ENCODE assay signal across 15 cellular contexts in the genomic region with DNA sequence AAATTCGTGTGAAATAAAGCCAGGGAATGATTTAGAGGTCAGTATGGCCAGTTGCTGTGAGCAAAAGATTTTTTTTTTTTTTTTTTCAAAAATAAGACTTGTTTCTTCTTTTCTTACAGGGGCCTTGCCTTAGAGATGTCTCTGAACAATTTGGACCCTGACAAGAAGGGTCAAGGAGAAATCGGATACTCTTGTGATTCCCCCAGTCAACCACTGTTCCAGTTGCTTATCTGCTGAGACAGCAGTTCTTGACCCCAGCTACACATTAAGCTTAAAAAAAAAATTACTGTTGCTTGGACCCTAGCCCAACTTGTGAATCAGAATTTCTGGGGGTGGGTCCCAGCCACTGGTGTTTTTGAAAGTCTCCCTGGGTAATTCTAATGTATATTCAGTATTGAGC. TPM values are rescaled to one million over a fixed set of nuclear protein-coding genes. Genes with fewer than 3 reads are reported as not detected.
DNase-seq lines count a peak whose midpoint lies in the region; ATAC-seq and TF ChIP-seq lines count a peak whose summit lies in the region.
"Had no signal": no experiment of that assay in that cellular context is flagged by ENCODE, and none has a peak within 500 bp of the region (broad histone marks: within the 10 kb centered on the region; RNA-seq: fewer than 3 reads in every experiment).

No MANE protein-coding gene starts in this region.

- no peak overlapping the region for H3K4me3 Mint-ChIP-seq in activated CD8-positive, alpha-beta T cell treated with anti-CD3 and anti-CD28 coated beads for 36 hours
- H3K4me3 Mint-ChIP-seq in glutamatergic neuron (ENCODE audit: unreplicated experiment) = no peak overlapping the region
- H3K4me3 Mint-ChIP-seq: CD4-positive, alpha-beta T cell; GM23338 had no signal

- H2BK15ac ChIP-seq in IMR-90 (ENCODE audit: low read depth, low read length) = no peak overlapping the region
- H2BK15ac ChIP-seq in mesenchymal stem cell (ENCODE audit: low read depth, poor library complexity, severe bottlenecking) = no peak overlapping the region

- H3K79me1 ChIP-seq in IMR-90 (ENCODE audit: low read depth in 1 of 2, low read length in 2 of 2) (no peaks in the 10 kb centered on the region), mesenchymal stem cell (replicated peaks; ENCODE audit: low read length, poor library complexity, severe bottlenecking) (no peaks in the 10 kb centered on the region)

- no peak overlapping the region for H2BK5ac ChIP-seq in IMR-90 (ENCODE audit: low read depth, low read length, poor library complexity, severe bottlenecking)
- H2BK5ac ChIP-seq in mesenchymal stem cell (ENCODE audit: low read depth, low read length, poor library complexity, severe bottlenecking) = no peak overlapping the region

- no peak for TF ChIP-seq RAD21 in IMR-90 (IDR thresholded peaks at IDR 0.05; ENCODE audit: low read length)

- H3K4me1 ChIP-seq in IMR-90 (ENCODE audit: control insufficient read depth, insufficient read depth, low read length) (no peaks in the 10 kb centered on the region), mesenchymal stem cell (ENCODE audit: control insufficient read depth, insufficient read depth, low read depth, low read length) (no peaks in the 10 kb centered on the region)

- H3K18ac ChIP-seq in IMR-90 (ENCODE audit: low read depth, low read length) (no peak overlapping the region), mesenchymal stem cell (ENCODE audit: low read depth in 1 of 2, low read length in 2 of 2) (no peak overlapping the region)

- H3K9me3 ChIP-seq in IMR-90 (ENCODE audit: control insufficient read depth, insufficient read depth, low read length) (no peaks in the 10 kb centered on the region), mesenchymal stem cell (ENCODE audit: control insufficient read depth, low read length) (no peaks in the 10 kb centered on the region)

- CTCF ChIA-PET in IMR-90 (lab: Yijun Ruan, JAX) = no interaction called here
- CTCF ChIA-PET in activated CD8-positive, alpha-beta T cell treated with anti-CD3 and anti-CD28 coated beads for 36 hours (lab: Charles Lee) = interaction anchor here (1.2 to 1.3 kb wide), 2 partner anchors 8 to 16 kb away, joined by 3 to 5 read pairs; no protein-coding TSS in a partner anchor

- H3K23ac ChIP-seq in IMR-90 (ENCODE audit: low read depth, low read length) = no peak overlapping the region
- H3K23ac ChIP-seq in mesenchymal stem cell (ENCODE audit: low read length in 2 of 2) = no peak overlapping the region

- H2AK5ac ChIP-seq in IMR-90 (ENCODE audit: low read depth, low read length) (no peak overlapping the region), mesenchymal stem cell (ENCODE audit: low read length, severe bottlenecking) (no peak overlapping the region)

- dilution Hi-C loops in IMR-90 (cut with HindIII; ENCODE audit: low sequenced_read_pairs, unreplicated experiment) = no loop called here

- intact Hi-C loops in IMR-90 (cut with micrococcal nuclease) = no loop called here
- intact Hi-C loops in activated CD8-positive, alpha-beta T cell treated with anti-CD3 and anti-CD28 coated beads for 36 hours (cut with micrococcal nuclease) = no loop called here

- no TSS peak for BruUV-seq in IMR-90 (replicated peaks; lab: Mats Ljungman, UMichigan)

- WGBS in IMR-90 (ENCODE audit: extremely low coverage in 2 of 2, insufficient read length in 1 of 2), 2 experiments = no CpG with 5 or more reads among the region's 2 CpGs
- WGBS in mesenchymal stem cell = 100% methylated on average over 1 of the region's 2 CpGs

- H3K14ac ChIP-seq in IMR-90 (replicated peaks; ENCODE audit: low read depth, low read length) = no peak overlapping the region
- no peak overlapping the region for H3K14ac ChIP-seq in mesenchymal stem cell (ENCODE audit: low read length in 2 of 2)

- H3K27me3 ChIP-seq in IMR-90 (ENCODE audit: control insufficient read depth, insufficient read depth, low read length) = no peaks in the 10 kb centered on the region
- H3K27me3 ChIP-seq in mesenchymal stem cell (ENCODE audit: control insufficient read depth in 1 of 2, insufficient read depth in 1 of 2, low read length in 2 of 2) = no peaks in the 10 kb centered on the region

- no peaks in the 10 kb centered on the region for H3K36me3 ChIP-seq in IMR-90 (ENCODE audit: control insufficient read depth, insufficient read depth, low read length)
- no peaks in the 10 kb centered on the region for H3K36me3 ChIP-seq in mesenchymal stem cell (ENCODE audit: control insufficient read depth in 1 of 2, insufficient read depth in 2 of 2, low read depth in 1 of 2, low read length in 2 of 2)

- H4K91ac ChIP-seq in IMR-90 (ENCODE audit: insufficient read depth, low read depth, low read length) (no peak overlapping the region), mesenchymal stem cell (ENCODE audit: low read length) (no peak overlapping the region)

- H4K5ac ChIP-seq in IMR-90 (ENCODE audit: low read depth, low read length) = no peak overlapping the region

- no peak for TF ChIP-seq POLR2A in IMR-90 (IDR thresholded peaks at IDR 0.05; ENCODE audit: low read depth, low read length)

- H2BK120ac ChIP-seq in IMR-90 (ENCODE audit: low read depth, low read length) (no peak overlapping the region), mesenchymal stem cell (ENCODE audit: low read depth, low read length) (no peak overlapping the region)

- no peak overlapping the region for H3K56ac ChIP-seq in IMR-90 (ENCODE audit: extremely low read depth, insufficient read depth, low read length)

- DNase-seq in IMR-90 (no peak), choroid plexus epithelial cell (ENCODE audit: low read depth) (peak; percentile 8), mesenchymal stem cell (no peak), glutamatergic neuron (no peak), glomerular visceral epithelial cell (ENCODE audit: extremely low spot score) (no peak)
- no peak for DNase-seq in activated CD8-positive, alpha-beta T cell treated with anti-CD3 and anti-CD28 coated beads for 36 hours
- DNase-seq: AML-193; CD4-positive, alpha-beta T cell; DMS153; DMS79; GDM1; H7 had no signal

- in situ Hi-C loops in IMR-90 (cut with MboI; ENCODE audit: low sequenced_read_pairs) = no loop called here

- H2BK12ac ChIP-seq in mesenchymal stem cell (ENCODE audit: low read length in 2 of 2) = no peak overlapping the region

- H3K27me3 Mint-ChIP-seq in activated CD8-positive, alpha-beta T cell treated with anti-CD3 and anti-CD28 coated beads for 36 hours = no peaks in the 10 kb centered on the region
- peaks cover 1% of the 10 kb centered on the region for H3K27me3 Mint-ChIP-seq in glutamatergic neuron (ENCODE audit: unreplicated experiment)
- H3K27me3 Mint-ChIP-seq: CD4-positive, alpha-beta T cell had no signal

- ATAC-seq in IMR-90 (ENCODE audit: low read depth) = no peak
- no peak for ATAC-seq in activated CD8-positive, alpha-beta T cell treated with anti-CD3 and anti-CD28 coated beads for 36 hours
- ATAC-seq: GM23338, HCT116 had no signal

- no peaks in the 10 kb centered on the region for H4K20me1 ChIP-seq in IMR-90 (ENCODE audit: insufficient read depth, low read length)

- H3K27ac ChIP-seq in IMR-90 (ENCODE audit: insufficient read depth, low read length) (no peak overlapping the region), mesenchymal stem cell (ENCODE audit: low read length, poor library complexity, severe bottlenecking) (no peak overlapping the region)
- H3K27ac ChIP-seq: C4-2B had no signal

- H3K9me3 Mint-ChIP-seq in activated CD8-positive, alpha-beta T cell treated with anti-CD3 and anti-CD28 coated beads for 36 hours = no peaks in the 10 kb centered on the region
- no peaks in the 10 kb centered on the region for H3K9me3 Mint-ChIP-seq in glutamatergic neuron (ENCODE audit: unreplicated experiment)
- H3K9me3 Mint-ChIP-seq: CD4-positive, alpha-beta T cell; GM23338 had no signal

- no peak overlapping the region for H3K27ac Mint-ChIP-seq in activated CD8-positive, alpha-beta T cell treated with anti-CD3 and anti-CD28 coated beads for 36 hours
- no peak overlapping the region for H3K27ac Mint-ChIP-seq in glutamatergic neuron (ENCODE audit: unreplicated experiment)
- H3K27ac Mint-ChIP-seq: CD4-positive, alpha-beta T cell; GM23338 had no signal

- no peak overlapping the region for H2AFZ ChIP-seq in IMR-90 (replicated peaks; ENCODE audit: low read length, poor library complexity)
- no peak overlapping the region for H2AFZ ChIP-seq in mesenchymal stem cell (ENCODE audit: low read depth, low read length)
- H2AFZ ChIP-seq: GM23338 had no signal

- H3K36me3 Mint-ChIP-seq in activated CD8-positive, alpha-beta T cell treated with anti-CD3 and anti-CD28 coated beads for 36 hours (ENCODE audit: low read depth) = no peaks in the 10 kb centered on the region
- no peaks in the 10 kb centered on the region for H3K36me3 Mint-ChIP-seq in glutamatergic neuron (ENCODE audit: unreplicated experiment)

- H3K4me1 Mint-ChIP-seq in activated CD8-positive, alpha-beta T cell treated with anti-CD3 and anti-CD28 coated beads for 36 hours (ENCODE audit: low read depth) = peaks cover 13% of the 10 kb centered on the region
- H3K4me1 Mint-ChIP-seq in glutamatergic neuron (ENCODE audit: low read depth, unreplicated experiment) = no peaks in the 10 kb centered on the region
- H3K4me1 Mint-ChIP-seq: GM23338 had no signal

- H4K8ac ChIP-seq in IMR-90 (ENCODE audit: low read depth in 2 of 2, low read length in 2 of 2) (no peak overlapping the region), mesenchymal stem cell (ENCODE audit: low read length) (no peak overlapping the region)

- no peak overlapping the region for H3K4ac ChIP-seq in IMR-90 (ENCODE audit: low read depth, low read length)
- no peak overlapping the region for H3K4ac ChIP-seq in mesenchymal stem cell (ENCODE audit: low read depth in 1 of 2, low read length in 2 of 2)

- H3K4me2 ChIP-seq in IMR-90 (ENCODE audit: low read depth, low read length) = no peak overlapping the region
- no peak overlapping the region for H3K4me2 ChIP-seq in mesenchymal stem cell (ENCODE audit: low read length, poor library complexity, severe bottlenecking)
- H3K4me2 ChIP-seq: GM23338 had no signal

- H3K9me1 ChIP-seq in IMR-90 (ENCODE audit: insufficient read depth, low read length) = no peaks in the 10 kb centered on the region

- H3K9ac ChIP-seq in IMR-90 (ENCODE audit: low read depth, low read length) (no peak overlapping the region), mesenchymal stem cell (ENCODE audit: low read length) (peak overlapping the region; percentile 27)

- no peak for TF ChIP-seq CTCF in IMR-90 (conservative IDR thresholded peaks at IDR 0.05; ENCODE audit: low read depth, low read length)
- TF ChIP-seq CTCF in choroid plexus epithelial cell (conservative IDR thresholded peaks at IDR 0.05; ENCODE audit: low read depth, low read length) = no peak
- TF ChIP-seq CTCF in activated CD8-positive, alpha-beta T cell treated with anti-CD3 and anti-CD28 coated beads for 36 hours (IDR thresholded peaks at IDR 0.05) = no peak
- no peak for TF ChIP-seq CTCF in glutamatergic neuron (IDR thresholded peaks at IDR 0.05; ENCODE audit: partially characterized antibody, unreplicated experiment)

- POLR2A ChIA-PET in IMR-90 (lab: Charles Lee; ENCODE audit: unreplicated experiment) = no interaction called here
- POLR2A ChIA-PET in activated CD8-positive, alpha-beta T cell treated with anti-CD3 and anti-CD28 coated beads for 36 hours (lab: Charles Lee) = no interaction called here

- H2BK20ac ChIP-seq in IMR-90 (ENCODE audit: low read depth, low read length) = no peak overlapping the region

- H3K4me3 ChIP-seq in IMR-90 (ENCODE audit: insufficient read depth, low read depth, low read length) = no peak overlapping the region
- no peak overlapping the region for H3K4me3 ChIP-seq in choroid plexus epithelial cell (ENCODE audit: low read depth, low read length)
- H3K4me3 ChIP-seq in mesenchymal stem cell (ENCODE audit: insufficient read depth in 1 of 2, low read depth in 1 of 2, low read length in 2 of 2) = no peak overlapping the region
- H3K4me3 ChIP-seq: GM23338 had no signal

- H2AK9ac ChIP-seq in IMR-90 (replicated peaks; ENCODE audit: low read depth, low read length, poor library complexity) = no peak overlapping the region

RNA-seq across cellular contexts. Expression of a gene that starts 12.0 kb away (rescaled TPM):
- 6.1 and 6.4 TPM in 2 replicates for total RNA-seq in IMR-90 (2012; rRNA removed)
- polyA plus RNA-seq in IMR-90 (2012; rRNA removed) = 11.9 and 12.6 TPM in 2 replicates
- polyA plus RNA-seq in IMR-90 (2012; cell fraction: cytosol; rRNA removed) = 12.7 and 17.5 TPM in 2 replicates
- 3.9 and 5.0 TPM in 2 replicates for polyA plus RNA-seq in IMR-90 (2012; cell fraction: nucleus; rRNA removed; ENCODE audit: low replicate concordance)
- 32.5 TPM for polyA plus RNA-seq in mesenchymal stem cell (2013, experiment 1 of 2)
- polyA plus RNA-seq in mesenchymal stem cell (2013, experiment 2 of 2) = 31.7 TPM
- 10 to 100 TPM in 1 of 2 experiments, 1 to 10 TPM in 1; 9.9 to 12.6 TPM for total RNA-seq in activated CD8-positive, alpha-beta T cell treated with anti-CD3 and anti-CD28 coated beads for 36 hours
- total RNA-seq in glutamatergic neuron (ENCODE audit: unreplicated experiment) = 40.1 TPM

RNA-seq across cellular contexts. Expression of a gene that starts 30.6 kb away (rescaled TPM):
- 14.9 and 30.6 TPM in 2 replicates for total RNA-seq in IMR-90 (2012; rRNA removed)
- polyA plus RNA-seq in IMR-90 (2012; rRNA removed) = 31.8 and 45.8 TPM in 2 replicates
- polyA plus RNA-seq in IMR-90 (2012; cell fraction: cytosol; rRNA removed) = 5.9 and 6.8 TPM in 2 replicates
- 33.4 and 106 TPM in 2 replicates for polyA plus RNA-seq in IMR-90 (2012; cell fraction: nucleus; rRNA removed; ENCODE audit: low replicate concordance)
- polyA plus RNA-seq in mesenchymal stem cell (2013, experiment 1 of 2) = 35.7 TPM
- 37.0 TPM for polyA plus RNA-seq in mesenchymal stem cell (2013, experiment 2 of 2)
- total RNA-seq in activated CD8-positive, alpha-beta T cell treated with anti-CD3 and anti-CD28 coated beads for 36 hours = 100 to 1,000 TPM; 133 to 140 TPM
- 83.4 TPM for total RNA-seq in glutamatergic neuron (ENCODE audit: unreplicated experiment)
